Comparison of ENCODE assay signal across 17 cellular contexts in the genomic region with DNA sequence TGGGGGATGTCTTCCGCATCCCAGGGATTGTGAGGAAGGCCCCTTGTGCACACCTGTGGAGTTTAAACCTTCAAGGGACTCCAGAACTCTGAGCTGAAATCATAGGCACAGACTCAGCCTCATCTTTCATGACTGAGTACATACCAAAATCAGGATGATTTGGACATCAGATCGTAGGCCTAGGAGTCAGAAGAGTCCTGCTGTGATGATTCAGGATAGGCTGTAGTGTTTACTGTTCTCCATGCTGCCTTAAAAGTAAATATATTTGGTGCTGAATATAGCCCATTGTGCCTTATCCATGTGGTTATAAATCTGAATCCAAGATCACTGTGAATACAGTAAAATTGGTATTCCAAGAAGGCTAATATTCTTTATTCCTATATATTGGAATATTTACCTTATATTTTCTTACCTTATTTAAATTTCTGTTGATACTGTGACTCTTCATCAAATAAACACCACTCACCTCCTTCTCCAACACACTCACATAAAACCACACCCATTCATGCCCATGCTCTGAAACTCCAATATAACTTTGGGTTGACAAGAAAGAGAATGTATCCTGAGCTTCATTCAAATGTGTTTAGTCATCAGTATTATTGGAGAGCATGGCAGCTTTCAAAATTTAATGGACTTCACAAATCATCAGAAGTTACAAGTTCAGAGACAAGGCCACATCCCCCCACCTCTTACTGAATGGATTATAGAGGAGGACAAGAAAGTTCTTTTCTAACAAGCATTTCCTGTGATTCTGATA.
"Had no signal": no experiment of that assay in that cellular context is flagged by ENCODE, and none has a peak within 500 bp of the region (broad histone marks: within the 10 kb centered on the region; RNA-seq: fewer than 3 reads in every experiment).

No MANE protein-coding gene starts in this region.

- DNase-seq: activated CD4-positive, alpha-beta T cell treated with anti-CD3 and anti-CD28 coated beads for 36 hours; activated CD4-positive, alpha-beta T cell treated with anti-CD3 and anti-CD28 coated beads, Interleukin-2, amount 50 U/mL, for 48 hours; activated gamma-delta T cell treated with Interleukin-2 at 50 U/mL for 16 hours; activated T-cell treated with anti-CD3 and anti-CD28 coated beads for 4 hours; adrenal gland; effector memory CD4-positive, alpha-beta T cell; esophagus squamous epithelium; left cardiac atrium; lower lobe of right lung; naive thymus-derived CD8-positive, alpha-beta T cell; ovary; sigmoid colon; stimulated activated naive CD4-positive, alpha-beta T cell; T-helper 2 cell; thyroid gland had no signal

- H3K36me3 ChIP-seq: adrenal gland, cardiac muscle cell, esophagus squamous epithelium, lower lobe of right lung, ovary, sigmoid colon, thyroid gland had no signal

- H3K27ac ChIP-seq: adrenal gland, cardiac muscle cell, esophagus squamous epithelium, lower lobe of right lung, ovary, sigmoid colon, thyroid gland had no signal

- ATAC-seq: activated CD4-positive, alpha-beta T cell treated with anti-CD3 and anti-CD28 coated beads for 36 hours; activated naive CD4-positive, alpha-beta T cell treated with anti-CD3 and anti-CD28 coated beads, Interleukin-2, amount 50 U/mL, for 72 hours; left cardiac atrium; lower lobe of right lung; naive thymus-derived CD8-positive, alpha-beta T cell had no signal

- H3K4me1 ChIP-seq: adrenal gland, esophagus squamous epithelium, lower lobe of right lung, sigmoid colon, thyroid gland had no signal

- H3K27me3 ChIP-seq: adrenal gland, cardiac muscle cell, esophagus squamous epithelium, ovary, sigmoid colon, thyroid gland had no signal

- H3K4me3 ChIP-seq: adrenal gland, cardiac muscle cell, esophagus squamous epithelium, lower lobe of right lung, ovary, sigmoid colon, thyroid gland had no signal

- H3K9me3 ChIP-seq: adrenal gland, esophagus squamous epithelium, lower lobe of right lung, ovary, sigmoid colon, thyroid gland had no signal
